In the genomic region with DNA sequence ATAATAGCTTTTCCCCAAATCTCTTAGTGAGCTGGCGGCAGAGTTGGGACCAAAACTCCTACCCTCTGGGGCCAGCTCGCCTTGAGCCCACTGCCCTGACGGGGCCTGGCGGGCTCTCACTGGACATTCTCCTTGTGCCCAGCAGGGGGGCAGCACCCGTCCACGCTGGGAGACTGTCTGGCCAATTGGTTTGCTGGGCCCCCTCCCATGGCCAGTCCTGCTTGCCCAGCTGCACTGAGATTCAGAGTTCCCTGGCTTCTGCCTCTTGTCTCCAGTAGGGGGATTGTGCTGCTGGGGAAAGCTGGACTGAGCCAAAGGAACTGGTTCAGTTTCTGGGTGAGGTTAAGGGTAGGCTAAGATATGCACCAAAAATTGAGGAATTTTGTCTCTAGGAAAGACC, we compare ENCODE assay signal across 10 cellular contexts. TPM values are rescaled to one million over a fixed set of nuclear protein-coding genes. Genes with fewer than 3 reads are reported as not detected.
DNase-seq lines count a peak whose midpoint lies in the region; ATAC-seq and TF ChIP-seq lines count a peak whose summit lies in the region.
"Had no signal": no experiment of that assay in that cellular context is flagged by ENCODE, and none has a peak within 500 bp of the region (broad histone marks: within the 10 kb centered on the region; RNA-seq: fewer than 3 reads in every experiment).

No MANE protein-coding gene starts in this region.

- H3K4me2 ChIP-seq in mesendoderm (ENCODE audit: low read length), result no peak overlapping the region

- no peaks in the 10 kb centered on the region for H3K79me2 ChIP-seq in mesendoderm (ENCODE audit: control insufficient read depth, insufficient read depth, low read length)

- ATAC-seq in natural killer cell treated with Interleukin-12 subunit alpha and Interleukin-12 subunit beta and Interleukin-15 and Interleukin-18, amount 100 ng/mL, for 72 hours, result peak; percentile 22 to 37
- ATAC-seq in natural killer cell, result no peak
- ATAC-seq in RWPE2 (ENCODE audit: low read depth), result peak; percentile 66; the same call in 2 of the 3 replicates
- peak in 4 of 8 donors; percentile 21 to 56 (median 40) for ATAC-seq in heart right ventricle
- no peak for ATAC-seq in GM19395 (IDR thresholded peaks at IDR 0.05; ENCODE audit: unreplicated experiment)
- ATAC-seq: CD8-positive, alpha-beta T cell had no signal

- H3K4me1 Mint-ChIP-seq in natural killer cell treated with Interleukin-12 subunit alpha and Interleukin-12 subunit beta and Interleukin-15 and Interleukin-18, amount 100 ng/mL, for 72 hours (ENCODE audit: low read depth in 2 of 2), result no peaks in the 10 kb centered on the region
- H3K4me1 Mint-ChIP-seq in natural killer cell, result no peaks in the 10 kb centered on the region

- no peak overlapping the region for H2BK120ac ChIP-seq in mesendoderm (ENCODE audit: low read depth, low read length)

- no peak overlapping the region for H3K9ac ChIP-seq in mesendoderm (ENCODE audit: low read length)

- H3K9me3 ChIP-seq in RWPE2 (ENCODE audit: severe bottlenecking) (no peaks in the 10 kb centered on the region), heart right ventricle (peaks cover 0 to 5% (median 0%) of the 10 kb centered on the region in 11 donors)

- 58 to 61% methylated on average over 6 of the region's 6 CpGs for WGBS in heart right ventricle, 2 donors
- no CpG with 5 or more reads among the region's 6 CpGs for WGBS in mesendoderm (ENCODE audit: extremely low coverage, insufficient coverage, low lambda C conversion rate)

- no peak overlapping the region for H3K18ac ChIP-seq in mesendoderm (ENCODE audit: low read length)

- H3K27ac Mint-ChIP-seq in natural killer cell treated with Interleukin-12 subunit alpha and Interleukin-12 subunit beta and Interleukin-15 and Interleukin-18, amount 100 ng/mL, for 72 hours, result no peak overlapping the region
- H3K27ac Mint-ChIP-seq in natural killer cell, result no peak overlapping the region
- H3K27ac Mint-ChIP-seq: CD8-positive, alpha-beta T cell; stimulated activated naive CD8-positive, alpha-beta T cell treated with anti-CD3 and anti-CD28 coated beads, Interleukin-15, Interleukin-2, amounts not matched to agents 100 ng/mL and 50 ng/mL, for 24 hours had no signal

- no peak overlapping the region for H3K56ac ChIP-seq in mesendoderm (ENCODE audit: low read length)

- peaks cover 17 to 31% of the 10 kb centered on the region in 2 donors for H3K27me3 Mint-ChIP-seq in natural killer cell treated with Interleukin-12 subunit alpha and Interleukin-12 subunit beta and Interleukin-15 and Interleukin-18, amount 100 ng/mL, for 72 hours
- peaks cover 26 to 33% of the 10 kb centered on the region in 2 donors for H3K27me3 Mint-ChIP-seq in natural killer cell (ENCODE audit: low read depth in 2 of 2)

- H3K4me3 ChIP-seq in RWPE2 (ENCODE audit: severe bottlenecking) (no peak overlapping the region), heart right ventricle (no peak overlapping the region), mesendoderm (ENCODE audit: low read length) (no peak overlapping the region)

- TF ChIP-seq CTCF in natural killer cell (IDR thresholded peaks at IDR 0.05), result no peak
- TF ChIP-seq CTCF in RWPE2 (IDR thresholded peaks at IDR 0.05; ENCODE audit: poor library complexity, severe bottlenecking), result peak; percentile 47
- peak in 7 of 9 donors; percentile 11 to 60 (median 37) for TF ChIP-seq CTCF in heart right ventricle (IDR thresholded peaks at IDR 0.05)

- H3K4me1 ChIP-seq in RWPE2 (ENCODE audit: insufficient read depth, poor library complexity, severe bottlenecking) (no peaks in the 10 kb centered on the region), heart right ventricle (no peaks in the 10 kb centered on the region), mesendoderm (ENCODE audit: control insufficient read depth, low read depth, low read length) (no peaks in the 10 kb centered on the region)

- H3K36me3 ChIP-seq in RWPE2 (ENCODE audit: low read depth) (no peaks in the 10 kb centered on the region), heart right ventricle (no peaks in the 10 kb centered on the region), mesendoderm (ENCODE audit: control insufficient read depth, insufficient read depth, low read length) (no peaks in the 10 kb centered on the region)

- no peak overlapping the region for H3K23ac ChIP-seq in mesendoderm (ENCODE audit: low read length)

- H3K27ac ChIP-seq in RWPE2 (ENCODE audit: poor library complexity, severe bottlenecking), result no peak overlapping the region
- no peak overlapping the region for H3K27ac ChIP-seq in heart right ventricle
- H3K27ac ChIP-seq in mesendoderm (ENCODE audit: low read depth, low read length), result no peak overlapping the region

- H3K27me3 ChIP-seq in RWPE2 (ENCODE audit: insufficient read depth, poor library complexity, severe bottlenecking) (peaks cover 19% of the 10 kb centered on the region), heart right ventricle (peaks cover 0 to 29% (median 12%) of the 10 kb centered on the region in 7 donors), mesendoderm (ENCODE audit: insufficient read depth, low read length, poor library complexity) (no peaks in the 10 kb centered on the region)

- H2BK5ac ChIP-seq in mesendoderm (ENCODE audit: low read length), result no peak overlapping the region

- no peak overlapping the region for H3K4me3 Mint-ChIP-seq in natural killer cell treated with Interleukin-12 subunit alpha and Interleukin-12 subunit beta and Interleukin-15 and Interleukin-18, amount 100 ng/mL, for 72 hours
- no peak overlapping the region for H3K4me3 Mint-ChIP-seq in natural killer cell
- H3K4me3 Mint-ChIP-seq: CD8-positive, alpha-beta T cell; stimulated activated naive CD8-positive, alpha-beta T cell treated with anti-CD3 and anti-CD28 coated beads, Interleukin-15, Interleukin-2, amounts not matched to agents 100 ng/mL and 50 ng/mL, for 24 hours had no signal

- H4K8ac ChIP-seq in mesendoderm (ENCODE audit: low read depth, low read length), result no peak overlapping the region

- intact Hi-C loops in natural killer cell (cut with micrococcal nuclease), result no loop called here
- intact Hi-C loops in heart right ventricle (cut with DNase I), result loop anchor here in 2 of 10 donors (5.0 kb wide), 2 partner anchors 40 to 155 kb away; no protein-coding TSS in a partner anchor

- H3K4ac ChIP-seq in mesendoderm (ENCODE audit: low read depth, low read length), result no peak overlapping the region

- H3K79me1 ChIP-seq in mesendoderm (ENCODE audit: low read length), result no peaks in the 10 kb centered on the region

- DNase-seq in natural killer cell treated with Interleukin-12 subunit alpha and Interleukin-12 subunit beta and Interleukin-15 and Interleukin-18, amount 100 ng/mL, for 72 hours (ENCODE audit: low spot score), result no peak
- no peak for DNase-seq in natural killer cell
- no peak for DNase-seq in RWPE2 (ENCODE audit: low spot score)
- DNase-seq in heart right ventricle, result no peak
- DNase-seq in activated T-cell treated with anti-CD3 and anti-CD28 coated beads, Interleukin-2, amount 50 U/mL, for 48 hours, result no peak
- no peak for DNase-seq in mesendoderm
- no peak for DNase-seq in KBM-7
- DNase-seq: CD8-positive, alpha-beta T cell had no signal

- no peak overlapping the region for H4K5ac ChIP-seq in mesendoderm (ENCODE audit: low read length)

- H2AK5ac ChIP-seq in mesendoderm (ENCODE audit: low read length), result no peak overlapping the region

- in situ Hi-C loops in KBM-7 (cut with MboI; ENCODE audit: low pct_unique_long_range_greater_than_20kb, low sequenced_read_pairs), result no loop called here

- H3K9me3 Mint-ChIP-seq in natural killer cell treated with Interleukin-12 subunit alpha and Interleukin-12 subunit beta and Interleukin-15 and Interleukin-18, amount 100 ng/mL, for 72 hours, result no peaks in the 10 kb centered on the region
- H3K9me3 Mint-ChIP-seq in natural killer cell, result no peaks in the 10 kb centered on the region
- H3K9me3 Mint-ChIP-seq: CD8-positive, alpha-beta T cell; stimulated activated naive CD8-positive, alpha-beta T cell treated with anti-CD3 and anti-CD28 coated beads, Interleukin-15, Interleukin-2, amounts not matched to agents 100 ng/mL and 50 ng/mL, for 24 hours had no signal

- no peak overlapping the region for H2BK15ac ChIP-seq in mesendoderm (replicated peaks; ENCODE audit: low read depth)

- no peaks in the 10 kb centered on the region for H3K36me3 Mint-ChIP-seq in natural killer cell treated with Interleukin-12 subunit alpha and Interleukin-12 subunit beta and Interleukin-15 and Interleukin-18, amount 100 ng/mL, for 72 hours
- H3K36me3 Mint-ChIP-seq in natural killer cell, result no peaks in the 10 kb centered on the region
- H3K36me3 Mint-ChIP-seq: CD8-positive, alpha-beta T cell had no signal

RNA-seq across cellular contexts. Expression of gene RAMP3, which starts 59.8 kb away (rescaled TPM):
- total RNA-seq in natural killer cell treated with Interleukin-12 subunit alpha and Interleukin-12 subunit beta and Interleukin-15 and Interleukin-18, amount 100 ng/mL, for 72 hours, result not detected
- total RNA-seq in natural killer cell, result not detected
- 10 to 100 TPM; 12.7 to 40.8 (median 24.9) TPM for total RNA-seq in heart right ventricle
- 10 to 100 TPM; 65.3 to 70.2 TPM for polyA plus RNA-seq in heart right ventricle
- 0.45 TPM for polyA plus RNA-seq in mesendoderm (2013, experiment 1 of 2)
- polyA plus RNA-seq in mesendoderm (2013, experiment 2 of 2), result 0.32 TPM
- total RNA-seq: CD8-positive, alpha-beta T cell had no signal

Comparison
In these comparisons a context has a peak if more than half of its experiments do, and no peak if none do; other contexts are left out.
1. ATAC-seq: peak in natural killer cell treated with Interleukin-12 subunit alpha and Interleukin-12 subunit beta and Interleukin-15 and Interleukin-18, amount 100 ng/mL, for 72 hours (2 of 2) and RWPE2 (single experiment); none in natural killer cell (0 of 3) and GM19395 (single experiment).
2. RNA of gene RAMP3, which starts 59.8 kb away (total RNA-seq): 12.7 to 40.8 TPM in heart right ventricle; not detected in natural killer cell treated with Interleukin-12 subunit alpha and Interleukin-12 subunit beta and Interleukin-15 and Interleukin-18, amount 100 ng/mL, for 72 hours and not detected in natural killer cell; every median in the first group is over 10 times any median in the second.